In genomic region chr14:92441751-92442477, GRCh38 we compare ENCODE assay signal across 31 cellular contexts.
DNase-seq lines count a peak whose midpoint lies in the region; ATAC-seq, FAIRE-seq and TF ChIP-seq lines count a peak whose summit lies in the region.
"Had no signal": no experiment of that assay in that cellular context is flagged by ENCODE, and none has a peak within 500 bp of the region (broad histone marks: within the 10 kb centered on the region; RNA-seq: fewer than 3 reads in every experiment).

No MANE protein-coding gene starts in this region.

- TF ChIP-seq RAD21 in GM12878 (IDR thresholded peaks at IDR 0.05; ENCODE audit: insufficient read depth, low read depth, low read length) = no peak

- no peak overlapping the region for H3K4me2 ChIP-seq in GM12878 (ENCODE audit: control insufficient read depth, insufficient read depth)

- H3K27me3 Mint-ChIP-seq in neural crest cell (ENCODE audit: low read depth) = no peaks in the 10 kb centered on the region
- H3K27me3 Mint-ChIP-seq: activated naive CD8-positive, alpha-beta T cell treated with anti-CD3 and anti-CD28 coated beads, Interleukin-2, amount 50 U/mL, for 24 hours had no signal

- no TSS peak for BruUV-seq in GM12878 (replicated peaks; lab: Mats Ljungman, UMichigan)

- no peaks in the 10 kb centered on the region for H3K4me1 Mint-ChIP-seq in neural crest cell

- no peak overlapping the region for H3K9ac ChIP-seq in GM12878 (ENCODE audit: control insufficient read depth, insufficient read depth, low read length)

- no peak overlapping the region for H2AFZ ChIP-seq in GM12878 (ENCODE audit: control insufficient read depth, low read depth, low read length)

- POLR2A ChIA-PET in GM12878 (lab: Charles Lee) = no interaction called here

- intact Hi-C loops in GM12878 (cut with micrococcal nuclease; ENCODE audit: unreplicated experiment) = no loop called here

- no peaks in the 10 kb centered on the region for H3K36me3 ChIP-seq in GM12878 (ENCODE audit: control insufficient read depth in 2 of 2, insufficient read depth in 2 of 2, low read length in 1 of 2)
- H3K36me3 ChIP-seq: left lung, sigmoid colon, upper lobe of right lung had no signal

- no peaks in the 10 kb centered on the region for H4K20me1 ChIP-seq in GM12878 (ENCODE audit: control insufficient read depth, insufficient read depth)

- WGBS in GM12878 (ENCODE audit: insufficient coverage, insufficient replicate concordance, low lambda C conversion rate, missing lambda C conversion rate) = 19% methylated on average over 10 of the region's 10 CpGs

- SMC1A ChIA-PET in GM12878 (lab: Charles Lee; ENCODE audit: uncharacterized antibody, unreplicated experiment) = no interaction called here

- no peaks in the 10 kb centered on the region for H3K27me3 ChIP-seq in GM12878 (replicated peaks in 1 of 2; ENCODE audit: control insufficient read depth in 2 of 2, insufficient read depth in 2 of 2, low read length in 1 of 2)
- H3K27me3 ChIP-seq: left lung, sigmoid colon, upper lobe of right lung had no signal

- H3K36me3 Mint-ChIP-seq in neural crest cell (ENCODE audit: low read depth) = no peaks in the 10 kb centered on the region
- H3K36me3 Mint-ChIP-seq: memory B cell, T-cell had no signal

- no peaks in the 10 kb centered on the region for H3K79me2 ChIP-seq in GM12878 (ENCODE audit: control insufficient read depth, insufficient read depth, low read length)

- H3K4me3 Mint-ChIP-seq in neural crest cell = no peak overlapping the region
- H3K4me3 Mint-ChIP-seq: activated naive CD8-positive, alpha-beta T cell treated with anti-CD3 and anti-CD28 coated beads, Interleukin-2, amount 50 U/mL, for 24 hours; memory B cell; stimulated activated naive B cell treated with anti-CD40 and anti-IgM and Interleukin-4, amounts not matched to agents 10 μg/mL and 1 μg/mL and 100 μg/mL, for 72 hours; T-cell had no signal

- in situ Hi-C loops in GM12878 (cut with MboI) = no loop called here

- TF ChIP-seq EP300 in GM12878 (IDR thresholded peaks at IDR 0.05; ENCODE audit: borderline replicate concordance in 1 of 2, control insufficient read depth in 1 of 2, low read depth in 2 of 2, low read length in 2 of 2) = no peak

- DNase-seq in GM12865 (ENCODE audit: low read depth) (peak; percentile 24), NB4 (ENCODE audit: low read depth) (peak; percentile 26), GM12878 (ENCODE audit: low read depth, low spot score) (no peak), neural crest cell (ENCODE audit: low read depth, low spot score) (no peak), amniotic stem cell (lab: John Stamatoyannopoulos, UW) (no peak), NCI-H1105 treated with DMSO at 0.1 percent for 48 hours (lab: John Stamatoyannopoulos, UW) (no peak)
- no peak for DNase-seq in stimulated activated CD8-positive, alpha-beta memory T cell treated with anti-CD3 and anti-CD28 coated beads, Interleukin-4, amount 100 ng/mL, for 48 hours
- DNase-seq: activated naive CD4-positive, alpha-beta T cell; activated naive CD8-positive, alpha-beta T cell treated with anti-CD3 and anti-CD28 coated beads, Interleukin-2, amount 50 U/mL, for 24 hours; C1 segment of cervical spinal cord; caudate nucleus; cortex of kidney; effector memory CD4-positive, alpha-beta T cell; erythroblast; left lung; NCI-H1417; NCI-H446; NCI-H774; sigmoid colon; stimulated activated CD4-positive, alpha-beta T cell treated with anti-CD3 and anti-CD28 coated beads, Interleukin-12 subunit alpha, Interleukin-12 subunit beta, amount 100 ng/mL, for 4 hours; stimulated activated CD4-positive, alpha-beta T cell treated with anti-CD3 and anti-CD28 coated beads, Interleukin-4, amount 100 ng/mL, for 4 hours; stimulated activated naive B cell treated with anti-CD40 and anti-IgM and Interleukin-4, amounts not matched to agents 10 μg/mL and 1 μg/mL and 100 μg/mL, for 72 hours; T-cell; upper lobe of right lung had no signal

- H3K27ac ChIP-seq in GM12878 (ENCODE audit: control insufficient read depth, insufficient read depth) = no peak overlapping the region
- H3K27ac ChIP-seq: left lung, sigmoid colon, upper lobe of right lung had no signal

- no peak for TF ChIP-seq CTCF in GM12865 (IDR thresholded peaks at IDR 0.05; ENCODE audit: insufficient read depth, low read depth, low read length, missing control alignments)
- no peak for TF ChIP-seq CTCF in NB4 (IDR thresholded peaks at IDR 0.05; ENCODE audit: low read depth, low read length)
- no peak for TF ChIP-seq CTCF in GM12878 (IDR thresholded peaks at IDR 0.05 in 2 of 3, conservative IDR thresholded peaks at IDR 0.05 in 1 of 3; ENCODE audit: control insufficient read depth in 2 of 3, extremely low read depth in 1 of 3, insufficient read depth in 1 of 3, low read depth in 3 of 3, low read length in 3 of 3)
- no peak for TF ChIP-seq CTCF in neural crest cell (conservative IDR thresholded peaks at IDR 0.05)

- FAIRE-seq in GM12878 (lab: Jason Lieb, UNC) = no peak
- FAIRE-seq: G401.6, islet of Langerhans had no signal

- CTCF ChIA-PET in GM12878 (lab: Yijun Ruan, JAX) = no interaction called here

- H3K9me3 ChIP-seq in GM12878 (replicated peaks; ENCODE audit: control insufficient read depth, insufficient read depth, low read length) = peaks cover 1% of the 10 kb centered on the region; the same call in 2 of the 3 replicates
- H3K9me3 ChIP-seq: Caco-2, left lung, sigmoid colon, upper lobe of right lung had no signal

- RAD21 ChIA-PET in GM12878 (lab: Charles Lee; ENCODE audit: unreplicated experiment) = no interaction called here

- ATAC-seq in GM12878 (peak; percentile 39), HG02973 (IDR thresholded peaks at IDR 0.05; ENCODE audit: unreplicated experiment) (no peak)
- ATAC-seq: activated naive CD8-positive, alpha-beta T cell treated with anti-CD3 and anti-CD28 coated beads, Interleukin-2, amount 50 U/mL, for 24 hours; HCT116; left lung; stimulated activated naive B cell treated with anti-CD40 and anti-IgM and Interleukin-4, amounts not matched to agents 10 μg/mL and 1 μg/mL and 100 μg/mL, for 72 hours; T-cell; upper lobe of right lung had no signal

- peaks cover 20% of the 10 kb centered on the region for H3K4me1 ChIP-seq in GM12878 (ENCODE audit: control insufficient read depth, insufficient read depth, low read length)
- H3K4me1 ChIP-seq: Caco-2, sigmoid colon, upper lobe of right lung had no signal

- TF ChIP-seq POLR2A in NB4 (IDR thresholded peaks at IDR 0.05; ENCODE audit: extremely low read depth, insufficient read length) = no peak
- TF ChIP-seq POLR2A in GM12878 (IDR thresholded peaks at IDR 0.05; ENCODE audit: low read depth, low read length) = no peak

- H3K27ac Mint-ChIP-seq in neural crest cell (ENCODE audit: unreplicated experiment) = peak overlapping the region; percentile 67
- H3K27ac Mint-ChIP-seq: activated naive CD8-positive, alpha-beta T cell treated with anti-CD3 and anti-CD28 coated beads, Interleukin-2, amount 50 U/mL, for 24 hours; memory B cell; progenitor cell of endocrine pancreas; stimulated activated naive B cell treated with anti-CD40 and anti-IgM and Interleukin-4, amounts not matched to agents 10 μg/mL and 1 μg/mL and 100 μg/mL, for 72 hours; T-cell had no signal

- H3K9me3 Mint-ChIP-seq in neural crest cell = peaks cover 2% of the 10 kb centered on the region
- H3K9me3 Mint-ChIP-seq: T-cell had no signal

- H3K4me3 ChIP-seq in GM12865 (ENCODE audit: low read depth, low read length) (no peak overlapping the region), NB4 (ENCODE audit: low read depth, low read length) (no peak overlapping the region), GM12878 (no peak overlapping the region)
- H3K4me3 ChIP-seq: left lung, sigmoid colon, upper lobe of right lung had no signal

TF ChIP-seq in GM12878, 131 proteins besides CTCF, POLR2A, EP300 and RAD21:
- TF ChIP-seq HDGF (IDR thresholded peaks at IDR 0.05) (no peak), SRF (IDR thresholded peaks at IDR 0.05; ENCODE audit: low read depth in 2 of 2, low read length in 2 of 2) (no peak), MEF2A (IDR thresholded peaks at IDR 0.05; ENCODE audit: insufficient read depth, low read depth, low read length) (no peak), TBL1XR1 (IDR thresholded peaks at IDR 0.05; ENCODE audit: low read depth, low read length) (no peak)
TF ChIP-seq in GM12878: peak in this region for 0.

Comparison
In these comparisons a context has a peak if more than half of its experiments do, and no peak if none do; other contexts are left out.
1. DNase-seq: peak in GM12865 (single experiment) and NB4 (single experiment); none in GM12878 (single experiment), neural crest cell (single experiment), stimulated activated CD8-positive, alpha-beta memory T cell treated with anti-CD3 and anti-CD28 coated beads, Interleukin-4, amount 100 ng/mL, for 48 hours (single experiment), amniotic stem cell (single experiment) and NCI-H1105 treated with DMSO at 0.1 percent for 48 hours (single experiment).